10 cellular contexts compared by ENCODE assay signal in genomic region chr19:6374179-6374709, GRCh38. TPM values are rescaled to one million over a fixed set of nuclear protein-coding genes. Genes with fewer than 3 reads are reported as not detected.
DNase-seq lines count a peak whose midpoint lies in the region; ATAC-seq and TF ChIP-seq lines count a peak whose summit lies in the region.
"Had no signal": no experiment of that assay in that cellular context is flagged by ENCODE, and none has a peak within 500 bp of the region (broad histone marks: within the 10 kb centered on the region; RNA-seq: fewer than 3 reads in every experiment).

No MANE protein-coding gene starts in this region.

- peaks cover 12% of the 10 kb centered on the region for H3K4me1 ChIP-seq in A673 (ENCODE audit: insufficient read depth, low read length, poor library complexity, severe bottlenecking)

- peak overlapping the region; percentile 34 for H3K4me3 ChIP-seq in A673 (ENCODE audit: low read depth, low read length, poor library complexity, severe bottlenecking)

- POLR2A ChIA-PET in A673 (lab: Charles Lee; ENCODE audit: low non-redundant PET) = no interaction called here

- H3K27me3 Mint-ChIP-seq in HFFc6 (ENCODE audit: insufficient read depth) = peaks cover 2% of the 10 kb centered on the region; the same call in 1 of the 2 replicates
- no peaks in the 10 kb centered on the region for H3K27me3 Mint-ChIP-seq in central memory CD8-positive, alpha-beta T cell
- no peaks in the 10 kb centered on the region for H3K27me3 Mint-ChIP-seq in naive B cell

- no peak overlapping the region for H3K4me3 Mint-ChIP-seq in HFFc6
- peak overlapping the region; percentile 94 for H3K4me3 Mint-ChIP-seq in central memory CD8-positive, alpha-beta T cell
- peak overlapping the region in 5 of 8 donors; percentile 10 to 84 (median 40) for H3K4me3 Mint-ChIP-seq in naive B cell

- TF ChIP-seq CTCF in A673 (conservative IDR thresholded peaks at IDR 0.05; ENCODE audit: low read depth, low read length) = no peak
- no peak for TF ChIP-seq CTCF in HFFc6 (IDR thresholded peaks at IDR 0.05)

- H3K27me3 ChIP-seq in A673 (replicated peaks; ENCODE audit: insufficient read depth, low read depth, low read length, poor library complexity) = no peaks in the 10 kb centered on the region

- no peak for DNase-seq in A673 (ENCODE audit: low spot score)
- DNase-seq in HFFc6 = no peak
- no peak for DNase-seq in central memory CD8-positive, alpha-beta T cell (ENCODE audit: low spot score in 2 of 2)
- no peak for DNase-seq in naive B cell
- no peak for DNase-seq in NCI-H524 treated with DMSO at 0.1 percent for 48 hours (lab: John Stamatoyannopoulos, UW)
- no peak for DNase-seq in stimulated activated CD4-positive, alpha-beta T cell treated with anti-CD3 and anti-CD28 coated beads, Interleukin-4, amount 100 ng/mL, for 24 hours
- DNase-seq in EL = no peak

- ATAC-seq in central memory CD8-positive, alpha-beta T cell (replicated peaks; ENCODE audit: extremely low read depth, poor library complexity, severe bottlenecking) = no peak
- ATAC-seq in naive B cell (ENCODE audit: low read depth in 2 of 2) (no peak), GM19397 (IDR thresholded peaks at IDR 0.05; ENCODE audit: unreplicated experiment) (no peak)

- CTCF ChIA-PET in A673 (lab: Charles Lee) = no interaction called here

- BruUV-seq in A673 (replicated peaks; lab: Mats Ljungman, UMichigan) = no TSS peak

- peak overlapping the region; percentile 11; the same call in 1 of the 2 replicates for H3K27ac Mint-ChIP-seq in HFFc6
- H3K27ac Mint-ChIP-seq in central memory CD8-positive, alpha-beta T cell (ENCODE audit: low read depth) = no peak overlapping the region
- H3K27ac Mint-ChIP-seq in naive B cell = peak overlapping the region in 1 of 6 donors; percentile 77

- intact Hi-C loops in A673 (cut with micrococcal nuclease; ENCODE audit: unreplicated experiment) = loop anchor here (5.0 kb wide), 1 partner anchor 48 kb away; the partner anchor contains the start of gene KHSRP

- no peaks in the 10 kb centered on the region for H3K9me3 Mint-ChIP-seq in HFFc6
- H3K9me3 Mint-ChIP-seq in central memory CD8-positive, alpha-beta T cell = no peaks in the 10 kb centered on the region
- no peaks in the 10 kb centered on the region for H3K9me3 Mint-ChIP-seq in naive B cell

- H3K4me1 Mint-ChIP-seq in HFFc6 (ENCODE audit: low read depth) (peaks cover 19% of the 10 kb centered on the region), naive B cell (peaks cover 12 to 24% (median 22%) of the 10 kb centered on the region in 3 donors)
- H3K4me1 Mint-ChIP-seq in central memory CD8-positive, alpha-beta T cell = peaks cover 19% of the 10 kb centered on the region

- H3K36me3 Mint-ChIP-seq in HFFc6 (ENCODE audit: low read depth) = peaks cover 7% of the 10 kb centered on the region; the same call in 1 of the 2 replicates
- H3K36me3 Mint-ChIP-seq in central memory CD8-positive, alpha-beta T cell (ENCODE audit: insufficient read depth) = peaks cover 12% of the 10 kb centered on the region
- no peaks in the 10 kb centered on the region for H3K36me3 Mint-ChIP-seq in naive B cell

- H3K36me3 ChIP-seq in A673 (ENCODE audit: insufficient read depth, low read length, poor library complexity, severe bottlenecking) = peaks cover 3% of the 10 kb centered on the region

- peak overlapping the region; percentile 62 for H3K27ac ChIP-seq in A673 (ENCODE audit: low read depth, low read length, poor library complexity, severe bottlenecking)

- no peaks in the 10 kb centered on the region for H3K9me3 ChIP-seq in A673 (ENCODE audit: low read depth, low read length, poor library complexity, severe bottlenecking)

RNA-seq across cellular contexts. Expression of gene PSPN, which starts 1.5 kb away (rescaled TPM):
- total RNA-seq in A673 (2021) = 3.4 and 3.6 TPM in 2 replicates
- total RNA-seq in HFFc6 (2021; fragmentation: NEBNext Ultra II Directional; extraction: Animal tissue kit (Norgen Biotek cat#: 25700)) = 1 to 10 TPM; 1.1 to 2.0 (median 1.5) TPM
- under 1 TPM; 0.35 to 0.56 (median 0.49) TPM for polyA plus RNA-seq in naive B cell (ENCODE audit: low read depth in 6 of 6)

RNA-seq across cellular contexts. Expression of gene ALKBH7, which starts 1.6 kb away (rescaled TPM):
- total RNA-seq in A673 (2021) = 30.6 and 37.1 TPM in 2 replicates
- 10 to 100 TPM; 40.8 to 60.7 (median 47.9) TPM for total RNA-seq in HFFc6 (2021; fragmentation: NEBNext Ultra II Directional; extraction: Animal tissue kit (Norgen Biotek cat#: 25700))
- 10 to 100 TPM; 52.8 to 77.4 (median 70.5) TPM for polyA plus RNA-seq in naive B cell (ENCODE audit: low read depth in 6 of 6)

RNA-seq across cellular contexts. Expression of gene CLPP, which starts 12.9 kb away (rescaled TPM):
- total RNA-seq in A673 (2021) = 127 and 133 TPM in 2 replicates
- total RNA-seq in HFFc6 (2021; fragmentation: NEBNext Ultra II Directional; extraction: Animal tissue kit (Norgen Biotek cat#: 25700)) = 100 to 1,000 TPM; 106 to 114 (median 107) TPM
- polyA plus RNA-seq in naive B cell (ENCODE audit: low read depth in 6 of 6) = 100 to 1,000 TPM in 3 of 6 donors, 10 to 100 TPM in 3; 86.7 to 145 (median 102) TPM

RNA-seq across cellular contexts. Expression of gene GTF2F1, which starts 18.7 kb away (rescaled TPM):
- total RNA-seq in A673 (2021) = 100 and 106 TPM in 2 replicates
- total RNA-seq in HFFc6 (2021; fragmentation: NEBNext Ultra II Directional; extraction: Animal tissue kit (Norgen Biotek cat#: 25700)) = 10 to 100 TPM; 70.4 to 75.1 (median 71.4) TPM
- polyA plus RNA-seq in naive B cell (ENCODE audit: low read depth in 6 of 6) = 10 to 100 TPM in 5 of 6 donors, 1 to 10 TPM in 1; 2.5 to 22.7 (median 18.1) TPM

RNA-seq across cellular contexts. Expression of gene ACER1, which starts 40.8 kb away (rescaled TPM):
- total RNA-seq in A673 (2021) = not detected in 2 replicates
- total RNA-seq in HFFc6 (2021; fragmentation: NEBNext Ultra II Directional; extraction: Animal tissue kit (Norgen Biotek cat#: 25700)) = not detected
- polyA plus RNA-seq in naive B cell (ENCODE audit: low read depth in 6 of 6) = not detected
- total RNA-seq: bronchial epithelial cell, left colon had no signal
